30 cellular contexts compared by ENCODE assay signal in the genomic region with DNA sequence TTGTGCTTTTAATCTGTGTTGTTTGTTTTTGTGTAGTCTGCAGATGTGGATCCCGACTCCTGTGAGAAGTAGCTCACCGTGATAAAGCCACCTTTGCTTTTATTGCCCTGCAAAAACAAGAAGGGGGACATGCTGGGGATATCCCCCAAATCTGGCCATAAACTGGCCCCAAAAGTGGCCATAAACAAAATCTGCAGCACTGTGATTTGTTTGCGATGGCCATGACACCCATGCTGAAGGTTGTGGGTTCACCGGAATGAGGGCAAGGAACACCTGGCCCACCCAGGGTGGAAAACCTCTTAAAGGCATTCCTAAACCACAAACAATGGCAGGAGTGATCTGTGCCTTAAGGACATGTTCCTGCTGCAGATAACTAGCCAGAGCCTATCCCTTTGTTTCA. TPM values are rescaled to one million over a fixed set of nuclear protein-coding genes. Genes with fewer than 3 reads are reported as not detected.
"Had no signal": no experiment of that assay in that cellular context is flagged by ENCODE, and none has a peak within 500 bp of the region (broad histone marks: within the 10 kb centered on the region; RNA-seq: fewer than 3 reads in every experiment).

No MANE protein-coding gene starts in this region.

- H3K4me1 ChIP-seq: testis, transverse colon, upper lobe of right lung, uterus had no signal

- H3K27ac ChIP-seq: suprapubic skin, testis, thoracic aorta, thyroid gland, tibial artery, tibial nerve, transverse colon, upper lobe of left lung, upper lobe of right lung, uterus, vagina had no signal

- H3K9me3 ChIP-seq: suprapubic skin, testis, thoracic aorta, thyroid gland, upper lobe of right lung, uterus, vagina had no signal

- H3K27me3 ChIP-seq: testis, thyroid gland, upper lobe of left lung, uterus, vagina had no signal

- ATAC-seq: stimulated activated effector memory CD8-positive, alpha-beta T cell treated with anti-CD3 and anti-CD28 coated beads, Interleukin-12 subunit alpha, Interleukin-12 subunit beta, amount 100 ng/mL, for 72 hours; stimulated activated memory B cell treated with anti-CD40 and anti-IgM and Interleukin-4, amounts not matched to agents 10 μg/mL and 1 μg/mL and 100 μg/mL, for 72 hours; stimulated activated naive B cell treated with anti-CD40 and anti-IgM and Interleukin-4, amounts not matched to agents 10 μg/mL and 1 μg/mL and 100 μg/mL, for 72 hours; stimulated activated naive CD8-positive, alpha-beta T cell treated with anti-CD3 and anti-CD28 coated beads, Interleukin-15, amount 100 ng/mL, for 72 hours; stimulated activated naive CD8-positive, alpha-beta T cell treated with anti-CD3 and anti-CD28 coated beads, Interleukin-15, Interleukin-2, amounts not matched to agents 100 U/mL and 50 U/mL, for 24 hours; upper lobe of right lung had no signal

- H3K4me3 ChIP-seq: stomach, suprapubic skin, testis, thoracic aorta, thyroid gland, tibial artery, tibial nerve, transverse colon, upper lobe of left lung, upper lobe of right lung, uterus, vagina had no signal

- H3K36me3 ChIP-seq: stomach, suprapubic skin, thoracic aorta, thyroid gland, tibial artery, tibial nerve, transverse colon, upper lobe of left lung, upper lobe of right lung, uterus, vagina had no signal

- FAIRE-seq: urothelium cell line had no signal

- DNase-seq: stimulated activated CD4-positive, alpha-beta T cell treated with anti-CD3 and anti-CD28 coated beads, Interleukin-2, amount 100 ng/mL, for 48 hours; stimulated activated CD4-positive, alpha-beta T cell treated with anti-CD3 and anti-CD28 coated beads, Interleukin-4, amount 100 ng/mL, for 1 hour; stimulated activated CD4-positive, alpha-beta T cell treated with anti-CD3 and anti-CD28 coated beads, Interleukin-4, amount 100 ng/mL, for 24 hours; stimulated activated CD4-positive, alpha-beta T cell treated with anti-CD3 and anti-CD28 coated beads, Interleukin-4, amount 100 ng/mL, for 4 hours; stimulated activated CD8-positive, alpha-beta memory T cell treated with anti-CD3 and anti-CD28 coated beads, Interleukin-4, amount 100 ng/mL, for 48 hours; stimulated activated naive B cell treated with anti-CD40 and anti-IgM and Interleukin-4, amounts not matched to agents 10 μg/mL and 1 μg/mL and 100 μg/mL, for 72 hours; stimulated activated naive CD4-positive, alpha-beta T cell; stimulated activated naive CD4-positive, alpha-beta T cell treated with Interleukin-2 at 50 U/mL for 16 hours; stimulated activated naive CD8-positive, alpha-beta T cell treated with anti-CD3 and anti-CD28 coated beads, Interleukin-15, amount 100 ng/mL, for 72 hours; stimulated activated naive CD8-positive, alpha-beta T cell treated with anti-CD3 and anti-CD28 coated beads, Interleukin-15, Interleukin-2, amounts not matched to agents 100 U/mL and 50 U/mL, for 24 hours; stomach; substantia nigra; testis; thyroid gland; tibial artery; transverse colon; trophoblast cell; upper lobe of left lung; upper lobe of right lung; uterus had no signal

RNA-seq across cellular contexts. Expression of gene AHSP, which starts 15.1 kb away (rescaled TPM):
- total RNA-seq: suprapubic skin, thoracic aorta, thyroid gland, tibial nerve, transverse colon, upper lobe of left lung, upper lobe of right lung, ureter, vagina had no signal
- polyA plus RNA-seq: stomach, urinary bladder had no signal

RNA-seq across cellular contexts. Expression of gene SLC5A2, which starts 59.8 kb away (rescaled TPM):
- total RNA-seq: stomach, subcutaneous adipose tissue, tibial nerve, transverse colon, ureter, vagina had no signal
